ENCODE assay signal across 20 cellular contexts in the genomic region with DNA sequence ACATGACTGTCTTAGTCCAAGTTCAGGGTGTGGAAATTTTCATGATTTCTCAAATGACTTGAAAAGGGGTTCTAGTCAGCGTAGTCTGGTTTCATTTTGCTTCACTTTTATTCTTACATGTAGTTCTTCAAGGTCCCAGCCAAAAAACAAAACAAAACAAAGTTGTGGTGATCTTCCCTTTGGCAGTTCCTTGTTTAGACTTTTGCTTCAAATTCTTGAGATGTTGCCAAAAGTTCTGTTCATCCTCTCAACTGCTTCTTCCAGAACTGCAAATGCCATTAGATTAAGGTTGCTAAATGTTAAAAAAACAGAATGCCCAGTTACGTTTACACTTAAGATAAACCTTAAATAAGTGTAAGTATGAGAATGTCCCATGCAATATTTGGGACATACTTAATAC.
DNase-seq lines count a peak whose midpoint lies in the region; TF ChIP-seq lines count a peak whose summit lies in the region.
"Had no signal": no experiment of that assay in that cellular context is flagged by ENCODE, and none has a peak within 500 bp of the region (broad histone marks: within the 10 kb centered on the region; RNA-seq: fewer than 3 reads in every experiment).

No MANE protein-coding gene starts in this region.

- peak; percentile 4 for DNase-seq in GM04504 (ENCODE audit: low read depth)
- peak; percentile 40 for DNase-seq in astrocyte of the cerebellum (ENCODE audit: low read depth)
- peak; percentile 20 for DNase-seq in fibroblast of the conjunctiva (ENCODE audit: low read depth)
- peak; percentile 3 for DNase-seq in skeletal muscle cell (ENCODE audit: low read depth)
- DNase-seq in HCEC 1CT: no peak
- DNase-seq in AG20443 (ENCODE audit: low spot score): no peak
- DNase-seq in stimulated activated CD4-positive, alpha-beta T cell treated with anti-CD3 and anti-CD28 coated beads, Interleukin-1b, Interleukin-23, amount 100 ng/mL, for 48 hours: no peak
- no peak for DNase-seq in NCI-H69 (lab: John Stamatoyannopoulos, UW)
- DNase-seq: AML-193; CD4-positive, CD25-positive, alpha-beta regulatory T cell; DMS53; NCI-H1092 treated with DMSO at 0.1 percent for 48 hours; NCI-H1694; NCI-H2107; NCI-H345; NCI-H526 treated with DMSO at 0.1 percent for 48 hours; NK-92 treated with Interleukin-12 subunit alpha and Interleukin-12 subunit beta, amount 100 ng/mL, for 24 hours; OCI-M1; RPMI8226 had no signal

- no peak for TF ChIP-seq CTCF in astrocyte of the cerebellum (IDR thresholded peaks at IDR 0.05; ENCODE audit: low read depth, low read length, missing control alignments)

- H3K4me3 ChIP-seq in astrocyte of the cerebellum (ENCODE audit: low read depth, low read length) (no peak overlapping the region), skeletal muscle cell (ENCODE audit: low read depth, low read length) (no peak overlapping the region)
- H3K4me3 ChIP-seq: HAP-1 had no signal

- in situ Hi-C loops in astrocyte of the cerebellum (cut with HindIII; ENCODE audit: low sequenced_read_pairs): no loop called here

Comparison
In these comparisons a context has a peak if more than half of its experiments do, and no peak if none do; other contexts are left out.
1. DNase-seq: peak in GM04504 (single experiment), astrocyte of the cerebellum (single experiment), fibroblast of the conjunctiva (single experiment) and skeletal muscle cell (single experiment); none in HCEC 1CT (single experiment), AG20443 (single experiment), stimulated activated CD4-positive, alpha-beta T cell treated with anti-CD3 and anti-CD28 coated beads, Interleukin-1b, Interleukin-23, amount 100 ng/mL, for 48 hours (single experiment) and NCI-H69 (single experiment).